36 cellular contexts compared by ENCODE assay signal in genomic region chr2:202560200-202560599, GRCh38.
"Had no signal": no experiment of that assay in that cellular context is flagged by ENCODE, and none has a peak within 500 bp of the region (broad histone marks: within the 10 kb centered on the region; RNA-seq: fewer than 3 reads in every experiment).

No MANE protein-coding gene starts in this region.

- H3K4me1 Mint-ChIP-seq: activated CD4-positive, alpha-beta T cell treated with anti-CD3 and anti-CD28 coated beads for 36 hours; activated T-helper 17 cell treated with anti-CD3 and anti-CD28 coated beads, Interleukin-2, amount 50 U/mL, for 72 hours; WTC11 had no signal

- H3K9me3 Mint-ChIP-seq: activated CD4-positive, alpha-beta memory T cell treated with anti-CD3 and anti-CD28 coated beads, Interleukin-2, amount 10 ng/mL, durations not matched to agents 7 days and 5 days; activated CD4-positive, alpha-beta T cell treated with anti-CD3 and anti-CD28 coated beads, Interleukin-2, amount 10 ng/mL, durations not matched to agents 7 days and 5 days; activated naive CD4-positive, alpha-beta T cell treated with anti-CD3 and anti-CD28 coated beads for 36 hours; activated naive CD4-positive, alpha-beta T cell treated with anti-CD3 and anti-CD28 coated beads, Interleukin-2, amount 50 U/mL, for 72 hours; activated naive CD8-positive, alpha-beta T cell treated with anti-CD3 and anti-CD28 coated beads for 36 hours; activated T-cell treated with anti-CD3 and anti-CD28 coated beads, Interleukin-2, amount 50 U/mL, for 24 hours; activated T-helper 17 cell treated with anti-CD3 and anti-CD28 coated beads, Interleukin-2, amount 50 U/mL, for 72 hours; T-helper 1 cell treated with Interleukin-12 subunit alpha and Interleukin-12 subunit beta and Interleukin-4 antibody, amounts not matched to agents 30 μg/mL and 1 μg/mL, for 36 hours; T-helper 2 cell treated with Interferon-gamma antibody and Interleukin-4, amounts not matched to agents 5 μg/mL and 100 μg/mL, for 36 hours; WTC11 had no signal

- H3K27me3 Mint-ChIP-seq: activated CD4-positive, alpha-beta memory T cell treated with anti-CD3 and anti-CD28 coated beads, Interleukin-2, amount 10 ng/mL, durations not matched to agents 7 days and 5 days; activated CD4-positive, alpha-beta T cell treated with anti-CD3 and anti-CD28 coated beads for 36 hours; activated CD4-positive, alpha-beta T cell treated with anti-CD3 and anti-CD28 coated beads, Interleukin-2, amount 10 ng/mL, durations not matched to agents 7 days and 5 days; activated CD8-positive, alpha-beta memory T cell treated with anti-CD3 and anti-CD28 coated beads, Interleukin-2, amount 10 ng/mL, durations not matched to agents 7 days and 5 days; activated naive CD8-positive, alpha-beta T cell treated with anti-CD3 and anti-CD28 coated beads for 36 hours; activated T-cell treated with anti-CD3 and anti-CD28 coated beads, Interleukin-2, amount 50 U/mL, for 24 hours; activated T-helper 17 cell treated with anti-CD3 and anti-CD28 coated beads, Interleukin-2, amount 50 U/mL, for 72 hours had no signal

- H3K9me3 ChIP-seq: adrenal gland, body of pancreas, breast epithelium had no signal

- H3K4me3 ChIP-seq: adrenal gland, body of pancreas, breast epithelium had no signal

- H3K27me3 ChIP-seq: adrenal gland, body of pancreas, brain microvascular endothelial cell, breast epithelium had no signal

- H3K27ac ChIP-seq: adrenal gland, body of pancreas, brain microvascular endothelial cell, breast epithelium, WERI-Rb-1 had no signal

- H3K4me3 Mint-ChIP-seq: activated CD4-positive, alpha-beta memory T cell treated with anti-CD3 and anti-CD28 coated beads, Interleukin-2, amount 10 ng/mL, durations not matched to agents 7 days and 5 days; activated CD4-positive, alpha-beta T cell treated with anti-CD3 and anti-CD28 coated beads for 36 hours; activated CD4-positive, alpha-beta T cell treated with anti-CD3 and anti-CD28 coated beads, Interleukin-2, amount 10 ng/mL, durations not matched to agents 7 days and 5 days; activated CD8-positive, alpha-beta memory T cell treated with anti-CD3 and anti-CD28 coated beads, Interleukin-2, amount 10 ng/mL, durations not matched to agents 7 days and 5 days; activated CD8-positive, alpha-beta T cell treated with anti-CD3 and anti-CD28 coated beads, Interleukin-2, amount 10 ng/mL, durations not matched to agents 7 days and 5 days; activated naive CD4-positive, alpha-beta T cell treated with anti-CD3 and anti-CD28 coated beads for 36 hours; activated naive CD8-positive, alpha-beta T cell treated with anti-CD3 and anti-CD28 coated beads for 36 hours; activated T-cell treated with anti-CD3 and anti-CD28 coated beads, Interleukin-2, amount 50 U/mL, for 24 hours; activated T-helper 17 cell treated with anti-CD3 and anti-CD28 coated beads, Interleukin-2, amount 50 U/mL, for 72 hours; T-helper 1 cell treated with Interleukin-12 subunit alpha and Interleukin-12 subunit beta and Interleukin-4 antibody, amounts not matched to agents 30 μg/mL and 1 μg/mL, for 36 hours; T-helper 2 cell treated with Interferon-gamma antibody and Interleukin-4, amounts not matched to agents 5 μg/mL and 100 μg/mL, for 36 hours; WTC11 had no signal

- H3K4me1 ChIP-seq: adrenal gland, body of pancreas, breast epithelium had no signal

- ATAC-seq: activated CD4-positive, alpha-beta T cell treated with anti-CD3 and anti-CD28 coated beads for 36 hours; activated CD4-positive, CD25-positive, alpha-beta regulatory T cell treated with anti-CD3 and anti-CD28 coated beads, Interleukin-2, amount 50 U/mL, for 24 hours; activated CD8-positive, alpha-beta memory T cell treated with anti-CD3 and anti-CD28 coated beads, Interleukin-2, amount 10 ng/mL, durations not matched to agents 7 days and 5 days; activated CD8-positive, alpha-beta T cell treated with anti-CD3 and anti-CD28 coated beads, Interleukin-2, amount 10 ng/mL, durations not matched to agents 7 days and 5 days; activated naive CD4-positive, alpha-beta T cell treated with anti-CD3 and anti-CD28 coated beads, Interleukin-2, amount 50 U/mL, for 72 hours; activated T-helper 17 cell treated with anti-CD3 and anti-CD28 coated beads, Interleukin-2, amount 50 U/mL, for 72 hours; body of pancreas; WTC11 had no signal

- DNase-seq: activated CD4-positive, alpha-beta memory T cell treated with anti-CD3 and anti-CD28 coated beads, Interleukin-2, amount 10 ng/mL, durations not matched to agents 7 days and 5 days; activated CD4-positive, alpha-beta T cell treated with anti-CD3 and anti-CD28 coated beads for 1 hour; activated CD4-positive, alpha-beta T cell treated with anti-CD3 and anti-CD28 coated beads for 36 hours; activated CD4-positive, alpha-beta T cell treated with anti-CD3 and anti-CD28 coated beads for 48 hours; activated CD4-positive, alpha-beta T cell treated with anti-CD3 and anti-CD28 coated beads, Interleukin-2, amount 10 ng/mL, durations not matched to agents 7 days and 5 days; activated CD4-positive, alpha-beta T cell treated with anti-CD3 and anti-CD28 coated beads, Interleukin-2, amount 50 U/mL, for 48 hours; activated CD4-positive, CD25-positive, alpha-beta regulatory T cell; activated CD8-positive, alpha-beta memory T cell treated with anti-CD3 and anti-CD28 coated beads for 24 hours; activated CD8-positive, alpha-beta memory T cell treated with anti-CD3 and anti-CD28 coated beads, Interleukin-2, amount 10 ng/mL, durations not matched to agents 7 days and 5 days; activated CD8-positive, alpha-beta memory T cell treated with anti-CD3 and anti-CD28 coated beads, Interleukin-2, amount 50 U/mL, for 48 hours; activated CD8-positive, alpha-beta T cell treated with anti-CD3 and anti-CD28 coated beads, Interleukin-2, amount 10 ng/mL, durations not matched to agents 7 days and 5 days; activated effector memory CD4-positive, alpha-beta T cell treated with anti-CD3 and anti-CD28 coated beads, Interleukin-2, amount 50 U/mL, for 16 hours; activated gamma-delta T cell treated with Interleukin-2 at 50 U/mL for 16 hours; activated naive CD4-positive, alpha-beta T cell; activated naive CD4-positive, alpha-beta T cell treated with anti-CD3 and anti-CD28 coated beads for 36 hours; activated naive CD4-positive, alpha-beta T cell treated with anti-CD3 and anti-CD28 coated beads, Interleukin-2, amount 50 U/mL, for 16 hours; activated naive CD8-positive, alpha-beta T cell treated with anti-CD3 and anti-CD28 coated beads for 36 hours; activated T-cell treated with anti-CD3 and anti-CD28 coated beads, Interleukin-2, amount 50 U/mL, for 24 hours; activated T-cell treated with anti-CD3 and anti-CD28 coated beads, Interleukin-2, amount 50 U/mL, for 48 hours; adrenal gland; amniotic stem cell; aorta; body of pancreas; brain microvascular endothelial cell; central memory CD4-positive, alpha-beta T cell; T-helper 1 cell; T-helper 2 cell; T-helper 9 cell; WERI-Rb-1 had no signal

- H3K27ac Mint-ChIP-seq: activated CD4-positive, alpha-beta memory T cell treated with anti-CD3 and anti-CD28 coated beads, Interleukin-2, amount 10 ng/mL, durations not matched to agents 7 days and 5 days; activated CD4-positive, alpha-beta T cell treated with anti-CD3 and anti-CD28 coated beads for 36 hours; activated CD4-positive, alpha-beta T cell treated with anti-CD3 and anti-CD28 coated beads, Interleukin-2, amount 10 ng/mL, durations not matched to agents 7 days and 5 days; activated CD8-positive, alpha-beta memory T cell treated with anti-CD3 and anti-CD28 coated beads, Interleukin-2, amount 10 ng/mL, durations not matched to agents 7 days and 5 days; activated CD8-positive, alpha-beta T cell treated with anti-CD3 and anti-CD28 coated beads, Interleukin-2, amount 10 ng/mL, durations not matched to agents 7 days and 5 days; activated naive CD4-positive, alpha-beta T cell treated with anti-CD3 and anti-CD28 coated beads for 36 hours; activated naive CD4-positive, alpha-beta T cell treated with anti-CD3 and anti-CD28 coated beads, Interleukin-2, amount 50 U/mL, for 72 hours; activated naive CD8-positive, alpha-beta T cell treated with anti-CD3 and anti-CD28 coated beads for 36 hours; activated T-cell treated with anti-CD3 and anti-CD28 coated beads, Interleukin-2, amount 50 U/mL, for 24 hours; activated T-helper 17 cell treated with anti-CD3 and anti-CD28 coated beads, Interleukin-2, amount 50 U/mL, for 72 hours; T-helper 1 cell treated with Interleukin-12 subunit alpha and Interleukin-12 subunit beta and Interleukin-4 antibody, amounts not matched to agents 30 μg/mL and 1 μg/mL, for 36 hours; T-helper 2 cell treated with Interferon-gamma antibody and Interleukin-4, amounts not matched to agents 5 μg/mL and 100 μg/mL, for 36 hours; WTC11 had no signal
